ENCODE assay signal across 18 cellular contexts in genomic region chr12:45469902-45470301, GRCh38.
"Had no signal": no experiment of that assay in that cellular context is flagged by ENCODE, and none has a peak within 500 bp of the region (broad histone marks: within the 10 kb centered on the region; RNA-seq: fewer than 3 reads in every experiment).

No MANE protein-coding gene starts in this region.

- H3K4me3 ChIP-seq: adrenal gland, hepatocyte, mucosa of descending colon, smooth muscle cell, thyroid gland had no signal

- H3K27ac Mint-ChIP-seq: activated CD4-positive, alpha-beta T cell treated with anti-CD3 and anti-CD28 coated beads, Interleukin-2, amount 10 ng/mL, durations not matched to agents 24 days and 14 days; activated naive CD4-positive, alpha-beta T cell treated with anti-CD3 and anti-CD28 coated beads for 36 hours; activated T-helper 1 cell treated with anti-CD3 and anti-CD28 coated beads, Interleukin-12 subunit alpha, Interleukin-12 subunit beta, Interleukin-2, Interleukin-4 antibody, amounts not matched to agents 30 ng/mL and 10 ng/mL and 1 ng/mL, durations not matched to agents 14 hours and 24 hours and 36 hours; naive B cell; stimulated activated memory B cell treated with anti-CD40 and anti-IgM and Interleukin-4, amounts not matched to agents 10 μg/mL and 1 μg/mL and 100 μg/mL, for 72 hours; T-helper 2 cell treated with Interferon-gamma antibody and Interleukin-4, amounts not matched to agents 5 μg/mL and 100 μg/mL, for 36 hours had no signal

- DNase-seq: activated CD4-positive, alpha-beta T cell treated with anti-CD3 and anti-CD28 coated beads, Interleukin-2, amount 10 ng/mL, durations not matched to agents 24 days and 14 days; activated naive CD4-positive, alpha-beta T cell treated with anti-CD3 and anti-CD28 coated beads for 36 hours; adrenal gland; dermis blood vessel endothelial cell; effector memory CD4-positive, alpha-beta T cell; left cardiac atrium; mesenchymal stem cell; mucosa of descending colon; naive B cell; stimulated activated CD4-positive, alpha-beta T cell treated with anti-CD3 and anti-CD28 coated beads, Interleukin-4, amount 100 ng/mL, for 24 hours; SW 1271; thyroid gland had no signal

- ATAC-seq: left cardiac atrium; mucosa of descending colon; sciatic nerve; stimulated activated memory B cell treated with anti-CD40 and anti-IgM and Interleukin-4, amounts not matched to agents 10 μg/mL and 1 μg/mL and 100 μg/mL, for 72 hours had no signal

- H3K4me1 Mint-ChIP-seq: naive B cell; stimulated activated memory B cell treated with anti-CD40 and anti-IgM and Interleukin-4, amounts not matched to agents 10 μg/mL and 1 μg/mL and 100 μg/mL, for 72 hours had no signal

- H3K9me3 Mint-ChIP-seq: activated naive CD4-positive, alpha-beta T cell treated with anti-CD3 and anti-CD28 coated beads for 36 hours; activated T-helper 1 cell treated with anti-CD3 and anti-CD28 coated beads, Interleukin-12 subunit alpha, Interleukin-12 subunit beta, Interleukin-2, Interleukin-4 antibody, amounts not matched to agents 30 ng/mL and 10 ng/mL and 1 ng/mL, durations not matched to agents 14 hours and 24 hours and 36 hours; stimulated activated memory B cell treated with anti-CD40 and anti-IgM and Interleukin-4, amounts not matched to agents 10 μg/mL and 1 μg/mL and 100 μg/mL, for 72 hours; T-helper 2 cell treated with Interferon-gamma antibody and Interleukin-4, amounts not matched to agents 5 μg/mL and 100 μg/mL, for 36 hours had no signal

- H3K27me3 Mint-ChIP-seq: activated CD4-positive, alpha-beta T cell treated with anti-CD3 and anti-CD28 coated beads, Interleukin-2, amount 10 ng/mL, durations not matched to agents 24 days and 14 days had no signal

- H3K36me3 Mint-ChIP-seq: stimulated activated memory B cell treated with anti-CD40 and anti-IgM and Interleukin-4, amounts not matched to agents 10 μg/mL and 1 μg/mL and 100 μg/mL, for 72 hours had no signal

- H3K4me3 Mint-ChIP-seq: activated CD4-positive, alpha-beta T cell treated with anti-CD3 and anti-CD28 coated beads, Interleukin-2, amount 10 ng/mL, durations not matched to agents 24 days and 14 days; activated naive CD4-positive, alpha-beta T cell treated with anti-CD3 and anti-CD28 coated beads for 36 hours; activated T-helper 1 cell treated with anti-CD3 and anti-CD28 coated beads, Interleukin-12 subunit alpha, Interleukin-12 subunit beta, Interleukin-2, Interleukin-4 antibody, amounts not matched to agents 30 ng/mL and 10 ng/mL and 1 ng/mL, durations not matched to agents 14 hours and 24 hours and 36 hours; naive B cell; stimulated activated memory B cell treated with anti-CD40 and anti-IgM and Interleukin-4, amounts not matched to agents 10 μg/mL and 1 μg/mL and 100 μg/mL, for 72 hours; T-helper 2 cell treated with Interferon-gamma antibody and Interleukin-4, amounts not matched to agents 5 μg/mL and 100 μg/mL, for 36 hours had no signal
